11 cellular contexts compared by ENCODE assay signal in genomic region chr22:38032681-38033521, GRCh38. TPM values are rescaled to one million over a fixed set of nuclear protein-coding genes. Genes with fewer than 3 reads are reported as not detected.
DNase-seq lines count a peak whose midpoint lies in the region; ATAC-seq and TF ChIP-seq lines count a peak whose summit lies in the region.
"Had no signal": no experiment of that assay in that cellular context is flagged by ENCODE, and none has a peak within 500 bp of the region (broad histone marks: within the 10 kb centered on the region; RNA-seq: fewer than 3 reads in every experiment).

No MANE protein-coding gene starts in this region.

- dilution Hi-C loops in IMR-90 (cut with HindIII; ENCODE audit: low sequenced_read_pairs, unreplicated experiment): no loop called here

- H2AK9ac ChIP-seq in IMR-90 (replicated peaks; ENCODE audit: low read depth, low read length, poor library complexity): peak overlapping the region; percentile 63

- no peak overlapping the region for H3K9ac ChIP-seq in IMR-90 (ENCODE audit: low read depth, low read length)

- H2BK15ac ChIP-seq in IMR-90 (ENCODE audit: low read depth, low read length): peak overlapping the region; percentile 12; the same call in 1 of the 3 replicates

- peak overlapping the region; percentile 21; the same call in 1 of the 2 replicates for H4K5ac ChIP-seq in IMR-90 (ENCODE audit: low read depth, low read length)

- H4K91ac ChIP-seq in IMR-90 (ENCODE audit: insufficient read depth, low read depth, low read length): no peak overlapping the region

- H3K9me1 ChIP-seq in IMR-90 (ENCODE audit: insufficient read depth, low read length): peaks cover 6% of the 10 kb centered on the region

- TF ChIP-seq RAD21 in IMR-90 (IDR thresholded peaks at IDR 0.05; ENCODE audit: low read length): no peak

- CTCF ChIA-PET in IMR-90 (lab: Yijun Ruan, JAX): interaction anchor here (0.6 kb wide), 1 partner anchor 1652 kb away, joined by 3 read pairs; no protein-coding TSS in a partner anchor

- H3K4me1 ChIP-seq in IMR-90 (ENCODE audit: control insufficient read depth, insufficient read depth, low read length): peaks cover 23% of the 10 kb centered on the region
- no peaks in the 10 kb centered on the region; the same call in 1 of the 2 replicates for H3K4me1 ChIP-seq in BE2C

- H3K27me3 ChIP-seq in IMR-90 (ENCODE audit: control insufficient read depth, insufficient read depth, low read length): peaks cover 2% of the 10 kb centered on the region; the same call in 1 of the 2 replicates
- H3K27me3 ChIP-seq in BE2C: no peaks in the 10 kb centered on the region
- H3K27me3 ChIP-seq: stomach had no signal

- H3K9me3 ChIP-seq in IMR-90 (ENCODE audit: control insufficient read depth, insufficient read depth, low read length) (no peaks in the 10 kb centered on the region), BE2C (no peaks in the 10 kb centered on the region)
- H3K9me3 ChIP-seq: stomach had no signal

- H3K4ac ChIP-seq in IMR-90 (ENCODE audit: low read depth, low read length): peak overlapping the region; percentile 93

- ATAC-seq in IMR-90 (ENCODE audit: low read depth): peak; percentile 25
- ATAC-seq in GM21367 (IDR thresholded peaks at IDR 0.05; ENCODE audit: unreplicated experiment): no peak

- peak overlapping the region; percentile 77; the same call in 1 of the 2 replicates for H2BK120ac ChIP-seq in IMR-90 (ENCODE audit: low read depth, low read length)

- H2BK5ac ChIP-seq in IMR-90 (ENCODE audit: low read depth, low read length, poor library complexity, severe bottlenecking): no peak overlapping the region

- H3K36me3 ChIP-seq in IMR-90 (ENCODE audit: control insufficient read depth, insufficient read depth, low read length) (no peaks in the 10 kb centered on the region), BE2C (no peaks in the 10 kb centered on the region)
- H3K36me3 ChIP-seq: stomach had no signal

- no peaks in the 10 kb centered on the region; a peak in 1 of 4 replicates for H3K79me1 ChIP-seq in IMR-90 (ENCODE audit: low read depth in 1 of 2, low read length in 2 of 2)

- no peak overlapping the region for H3K4me2 ChIP-seq in IMR-90 (ENCODE audit: low read depth, low read length)

- 0 out of 2 replicates have a peak overlapping the region, but pooled peaks have one; percentile 20 for H3K27ac ChIP-seq in IMR-90 (ENCODE audit: insufficient read depth, low read length)
- H3K27ac ChIP-seq: VCaP had no signal

- TF ChIP-seq CTCF in AG09319 (IDR thresholded peaks at IDR 0.05; ENCODE audit: low read depth, low read length) (no peak), IMR-90 (conservative IDR thresholded peaks at IDR 0.05; ENCODE audit: low read depth, low read length) (no peak), BE2C (IDR thresholded peaks at IDR 0.05; ENCODE audit: low read depth, low read length) (no peak)

- in situ Hi-C loops in IMR-90 (cut with MboI; ENCODE audit: low sequenced_read_pairs): no loop called here

- no peaks in the 10 kb centered on the region for H4K20me1 ChIP-seq in IMR-90 (ENCODE audit: insufficient read depth, low read length)

- 84% methylated on average over 9 of the region's 19 CpGs; no CpG with 5 or more reads in 1 of the 2 experiments for WGBS in IMR-90 (ENCODE audit: extremely low coverage in 2 of 2, insufficient read length in 1 of 2), 2 experiments

- no peak overlapping the region for H3K4me3 ChIP-seq in IMR-90 (ENCODE audit: insufficient read depth, low read depth, low read length)
- no peak overlapping the region for H3K4me3 ChIP-seq in BE2C (ENCODE audit: low read depth, low read length)
- H3K4me3 ChIP-seq: stomach had no signal

- peak overlapping the region; percentile 40 for H3K14ac ChIP-seq in IMR-90 (replicated peaks; ENCODE audit: low read depth, low read length)

- no peak overlapping the region for H2BK20ac ChIP-seq in IMR-90 (ENCODE audit: low read depth, low read length)

- no TSS peak for BruUV-seq in IMR-90 (replicated peaks; lab: Mats Ljungman, UMichigan)

- H3K56ac ChIP-seq in IMR-90 (ENCODE audit: extremely low read depth, insufficient read depth, low read length): no peak overlapping the region

- H2AK5ac ChIP-seq in IMR-90 (ENCODE audit: low read depth, low read length): peak overlapping the region; percentile 98

- H3K18ac ChIP-seq in IMR-90 (ENCODE audit: low read depth, low read length): peak overlapping the region; percentile 14; the same call in 1 of the 2 replicates

- TF ChIP-seq POLR2A in IMR-90 (IDR thresholded peaks at IDR 0.05; ENCODE audit: low read depth, low read length): no peak

- H4K8ac ChIP-seq in IMR-90 (ENCODE audit: low read depth in 2 of 2, low read length in 2 of 2): peak overlapping the region in 1 of 2 experiments; percentile 33; a peak in 1 of 4 replicates

- POLR2A ChIA-PET in IMR-90 (lab: Charles Lee; ENCODE audit: unreplicated experiment): no interaction called here

- peak; percentile 22 for DNase-seq in AG09319 (ENCODE audit: extremely low read depth, low read depth)
- DNase-seq in IMR-90: peak; percentile 90
- DNase-seq in brain pericyte (ENCODE audit: low read depth, low spot score): peak; percentile 49
- DNase-seq in mucosa of gallbladder (ENCODE audit: low spot score): peak; percentile 35
- DNase-seq in iPS-NIHi7 (ENCODE audit: extremely low spot score): no peak
- no peak for DNase-seq in cerebellar cortex (ENCODE audit: low spot score)
- no peak for DNase-seq in BE2C
- DNase-seq: NCI-H2107, stomach had no signal

- intact Hi-C loops in IMR-90 (cut with micrococcal nuclease): no loop called here

- no peak overlapping the region for H3K23ac ChIP-seq in IMR-90 (ENCODE audit: low read depth, low read length)

- H2AFZ ChIP-seq in IMR-90 (replicated peaks; ENCODE audit: low read length, poor library complexity): peak overlapping the region; percentile 53

TF ChIP-seq in IMR-90, 13 proteins besides CTCF, POLR2A, EP300 and RAD21:
- peak; percentile 85 for TF ChIP-seq RCOR1 (IDR thresholded peaks at IDR 0.05; ENCODE audit: insufficient replicate concordance, low read length)
- TF ChIP-seq SMC3 (IDR thresholded peaks at IDR 0.05; ENCODE audit: low read depth, low read length): no peak
- TF ChIP-seq CEBPB (IDR thresholded peaks at IDR 0.05; ENCODE audit: low read depth, low read length): peak; percentile 99
- TF ChIP-seq MAFK (IDR thresholded peaks at IDR 0.05; ENCODE audit: low read depth, low read length): no peak
- TF ChIP-seq MAZ (IDR thresholded peaks at IDR 0.05; ENCODE audit: borderline replicate concordance, low read depth, low read length): peak; percentile 60; the same call in 1 of the 2 replicates
- TF ChIP-seq USF2 (IDR thresholded peaks at IDR 0.05; ENCODE audit: low read depth, low read length): peak; percentile 52; the same call in 1 of the 2 replicates
- no peak for TF ChIP-seq MXI1 (IDR thresholded peaks at IDR 0.05; ENCODE audit: borderline replicate concordance, low read depth, low read length)
- TF ChIP-seq RFX5 (IDR thresholded peaks at IDR 0.05; ENCODE audit: low read depth, low read length): no peak
- 0 out of 2 replicates have a peak, but pooled peaks have one; percentile 10 for TF ChIP-seq FOS (IDR thresholded peaks at IDR 0.05; ENCODE audit: low read depth, low read length)

RNA-seq across cellular contexts. Expression of gene PICK1, which starts 24.3 kb away (rescaled TPM):
- 14.4 and 16.5 TPM in 2 replicates for total RNA-seq in IMR-90 (2012; rRNA removed)
- polyA plus RNA-seq in IMR-90 (2012; rRNA removed): 21.0 and 22.1 TPM in 2 replicates
- 21.3 and 24.6 TPM in 2 replicates for polyA plus RNA-seq in IMR-90 (2012; cell fraction: cytosol; rRNA removed)
- polyA plus RNA-seq in IMR-90 (2012; cell fraction: nucleus; rRNA removed; ENCODE audit: low replicate concordance): 95.1 and 119 TPM in 2 replicates
- 49.0 TPM for total RNA-seq in mucosa of gallbladder
- 32.7 TPM for polyA plus RNA-seq in BE2C (2012; ENCODE audit: insufficient read depth, insufficient read length, low read depth)

RNA-seq across cellular contexts. Expression of gene SOX10, which starts 48.5 kb away (rescaled TPM):
- total RNA-seq in IMR-90 (2012; rRNA removed) (not detected in 2 replicates), mucosa of gallbladder (5.1 TPM)
- polyA plus RNA-seq in IMR-90 (2012; rRNA removed): not detected in 2 replicates
- not detected in 2 replicates for polyA plus RNA-seq in IMR-90 (2012; cell fraction: cytosol; rRNA removed)
- not detected in 2 replicates for polyA plus RNA-seq in IMR-90 (2012; cell fraction: nucleus; rRNA removed; ENCODE audit: low replicate concordance)
- 0.31 TPM for polyA plus RNA-seq in BE2C (2012; ENCODE audit: insufficient read depth, insufficient read length, low read depth)

RNA-seq across cellular contexts. Expression of gene SLC16A8, which starts 51.1 kb away (rescaled TPM):
- total RNA-seq in IMR-90 (2012; rRNA removed): not detected in 2 replicates
- polyA plus RNA-seq in IMR-90 (2012; rRNA removed): not detected in 2 replicates
- 0.08 and 0.21 TPM in 2 replicates for polyA plus RNA-seq in IMR-90 (2012; cell fraction: cytosol; rRNA removed)
- not detected in 2 replicates for polyA plus RNA-seq in IMR-90 (2012; cell fraction: nucleus; rRNA removed; ENCODE audit: low replicate concordance)
- total RNA-seq in mucosa of gallbladder: 0.35 TPM
- polyA plus RNA-seq in BE2C (2012; ENCODE audit: insufficient read depth, insufficient read length, low read depth): 0.46 TPM
- total RNA-seq: stomach had no signal

Comparison
In these comparisons a context has a peak if more than half of its experiments do, and no peak if none do; other contexts are left out.
1. DNase-seq: peak in AG09319 (single experiment), IMR-90 (single experiment), brain pericyte (single experiment) and mucosa of gallbladder (single experiment); none in iPS-NIHi7 (single experiment), cerebellar cortex (single experiment) and BE2C (single experiment).